Comparison of ENCODE assay signal across 11 cellular contexts in the genomic region with DNA sequence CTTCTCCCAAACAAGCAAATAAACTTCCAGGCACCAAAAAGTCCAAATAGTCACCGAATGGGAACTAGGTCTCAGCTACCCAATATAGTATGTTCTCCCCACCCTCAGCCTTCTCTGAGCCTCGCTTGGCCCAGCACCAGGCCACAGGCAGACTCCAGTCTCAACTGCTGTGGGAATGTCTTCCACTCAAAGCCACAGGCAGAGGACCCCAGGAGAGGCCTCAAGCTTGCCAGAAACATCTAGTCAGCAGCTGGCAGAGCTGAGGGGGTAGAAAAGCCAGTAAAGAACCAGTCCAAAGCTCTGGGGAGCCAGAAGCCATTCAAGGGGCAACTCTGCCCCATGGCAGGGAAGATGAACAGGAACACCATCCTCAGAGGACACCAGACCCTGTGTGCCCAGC. TPM values are rescaled to one million over a fixed set of nuclear protein-coding genes. Genes with fewer than 3 reads are reported as not detected.
A peak's percentile ranks its signal among the peaks of the same experiment; 100 is the strongest.
DNase-seq lines count a peak whose midpoint lies in the region; ATAC-seq and TF ChIP-seq lines count a peak whose summit lies in the region.
"Had no signal": no experiment of that assay in that cellular context is flagged by ENCODE, and none has a peak within 500 bp of the region (broad histone marks: within the 10 kb centered on the region; RNA-seq: fewer than 3 reads in every experiment).

No MANE protein-coding gene starts in this region.

- H3K9me3 ChIP-seq in left lung (no peaks in the 10 kb centered on the region), stomach (no peaks in the 10 kb centered on the region), BE2C (no peaks in the 10 kb centered on the region), SK-N-SH (no peaks in the 10 kb centered on the region)
- H3K9me3 ChIP-seq: ovary had no signal

- peaks cover 94% of the 10 kb centered on the region for H3K4me1 Mint-ChIP-seq in activated naive CD4-positive, alpha-beta T cell treated with anti-CD3 and anti-CD28 coated beads for 36 hours (ENCODE audit: low read depth)
- peaks cover 90% of the 10 kb centered on the region for H3K4me1 Mint-ChIP-seq in activated naive CD4-positive, alpha-beta T cell treated with anti-CD3 and anti-CD28 coated beads, Interleukin-2, amount 10 ng/mL, durations not matched to agents 7 days and 5 days
- H3K4me1 Mint-ChIP-seq in activated CD4-positive, alpha-beta memory T cell treated with anti-CD3 and anti-CD28 coated beads for 36 hours (ENCODE audit: low read depth) = peaks cover 78% of the 10 kb centered on the region

- TF ChIP-seq POLR2A in stomach (IDR thresholded peaks at IDR 0.05) = no peak

- H3K4me3 ChIP-seq in left lung (no peak overlapping the region), stomach (no peak overlapping the region), BE2C (ENCODE audit: low read depth, low read length) (no peak overlapping the region), SK-N-SH (ENCODE audit: low read depth in 2 of 2, low read length in 1 of 2) (no peak overlapping the region)
- H3K4me3 ChIP-seq: cardiac muscle cell, ovary had no signal

- H3K4me3 Mint-ChIP-seq in activated naive CD4-positive, alpha-beta T cell treated with anti-CD3 and anti-CD28 coated beads for 36 hours = no peak overlapping the region
- no peak overlapping the region for H3K4me3 Mint-ChIP-seq in activated naive CD4-positive, alpha-beta T cell treated with anti-CD3 and anti-CD28 coated beads, Interleukin-2, amount 10 ng/mL, durations not matched to agents 7 days and 5 days
- no peak overlapping the region for H3K4me3 Mint-ChIP-seq in activated CD4-positive, alpha-beta memory T cell treated with anti-CD3 and anti-CD28 coated beads for 36 hours

- H3K9me3 Mint-ChIP-seq in activated naive CD4-positive, alpha-beta T cell treated with anti-CD3 and anti-CD28 coated beads for 36 hours = no peaks in the 10 kb centered on the region
- H3K9me3 Mint-ChIP-seq in activated naive CD4-positive, alpha-beta T cell treated with anti-CD3 and anti-CD28 coated beads, Interleukin-2, amount 10 ng/mL, durations not matched to agents 7 days and 5 days = no peaks in the 10 kb centered on the region
- H3K9me3 Mint-ChIP-seq in activated CD4-positive, alpha-beta memory T cell treated with anti-CD3 and anti-CD28 coated beads for 36 hours = no peaks in the 10 kb centered on the region

- ATAC-seq in left lung (no peak), HG03135 (IDR thresholded peaks at IDR 0.05; ENCODE audit: unreplicated experiment) (no peak)

- intact Hi-C loops in activated naive CD4-positive, alpha-beta T cell treated with anti-CD3 and anti-CD28 coated beads for 36 hours (cut with micrococcal nuclease) = no loop called here
- intact Hi-C loops in activated CD4-positive, alpha-beta memory T cell treated with anti-CD3 and anti-CD28 coated beads for 36 hours (cut with micrococcal nuclease) = no loop called here
- intact Hi-C loops in left lung (cut with DNase I) = no loop called here
- intact Hi-C loops in stomach (cut with DNase I; ENCODE audit: low total_unique reads) = no loop called here

- no peaks in the 10 kb centered on the region for H3K9me2 ChIP-seq in SK-N-SH

- WGBS in stomach, 5 donors = 55 to 96% (median 78%) methylated on average over 2 of the region's 2 CpGs
- 94% methylated on average over 2 of the region's 2 CpGs for WGBS in SK-N-SH (ENCODE audit: low lambda C conversion rate)

- no peak for TF ChIP-seq CTCF in left lung (IDR thresholded peaks at IDR 0.05)
- no peak for TF ChIP-seq CTCF in stomach (IDR thresholded peaks at IDR 0.05)
- no peak for TF ChIP-seq CTCF in BE2C (IDR thresholded peaks at IDR 0.05; ENCODE audit: low read depth, low read length)
- no peak for TF ChIP-seq CTCF in SK-N-SH (IDR thresholded peaks at IDR 0.05)

- no peaks in the 10 kb centered on the region for H3K27me3 ChIP-seq in left lung
- H3K27me3 ChIP-seq in stomach = no peaks in the 10 kb centered on the region
- no peaks in the 10 kb centered on the region for H3K27me3 ChIP-seq in BE2C
- H3K27me3 ChIP-seq in SK-N-SH (ENCODE audit: insufficient read depth) = no peaks in the 10 kb centered on the region
- H3K27me3 ChIP-seq: cardiac muscle cell, ovary had no signal

- CTCF ChIA-PET in activated naive CD4-positive, alpha-beta T cell treated with anti-CD3 and anti-CD28 coated beads for 36 hours (lab: Charles Lee) = interaction anchor here (0.7 to 1.6 kb wide), 6 partner anchors 11 to 97 kb away, joined by 3 to 5 read pairs (median 4); no protein-coding TSS in a partner anchor
- CTCF ChIA-PET in activated naive CD4-positive, alpha-beta T cell treated with anti-CD3 and anti-CD28 coated beads, Interleukin-2, amount 10 ng/mL, durations not matched to agents 7 days and 5 days (lab: Charles Lee) = interaction anchor here (0.6 to 1.1 kb wide), 3 partner anchors 16 to 167 kb away, joined by 3 read pairs; no protein-coding TSS in a partner anchor
- CTCF ChIA-PET in activated CD4-positive, alpha-beta memory T cell treated with anti-CD3 and anti-CD28 coated beads for 36 hours (lab: Charles Lee) = no interaction called here
- CTCF ChIA-PET in SK-N-SH (lab: Yijun Ruan, JAX) = interaction anchor here (0.8 to 2.4 kb wide), 5 partner anchors 13 to 307 kb away, joined by 3 to 7 read pairs (median 3); no protein-coding TSS in a partner anchor

- no peaks in the 10 kb centered on the region for H4K20me1 ChIP-seq in SK-N-SH (ENCODE audit: insufficient read depth)

- H3K27ac ChIP-seq in left lung (peak overlapping the region; percentile 58 to 89), stomach (peak overlapping the region in 3 of 5 donors; percentile 23 to 80 (median 78)), SK-N-SH (ENCODE audit: low read depth in 2 of 2, low read length in 1 of 2) (peak overlapping the region in 1 of 2 experiments; percentile 89; a peak in 1 of 4 replicates)
- H3K27ac ChIP-seq: cardiac muscle cell, ovary had no signal

- H2AFZ ChIP-seq in SK-N-SH (ENCODE audit: low read depth) = no peak overlapping the region

- peak overlapping the region; percentile 72 for H3K27ac Mint-ChIP-seq in activated naive CD4-positive, alpha-beta T cell treated with anti-CD3 and anti-CD28 coated beads for 36 hours
- no peak overlapping the region for H3K27ac Mint-ChIP-seq in activated naive CD4-positive, alpha-beta T cell treated with anti-CD3 and anti-CD28 coated beads, Interleukin-2, amount 10 ng/mL, durations not matched to agents 7 days and 5 days
- H3K27ac Mint-ChIP-seq in activated CD4-positive, alpha-beta memory T cell treated with anti-CD3 and anti-CD28 coated beads for 36 hours = peak overlapping the region; percentile 14

- peaks cover 8% of the 10 kb centered on the region for H3K36me3 Mint-ChIP-seq in activated naive CD4-positive, alpha-beta T cell treated with anti-CD3 and anti-CD28 coated beads for 36 hours (ENCODE audit: low read depth)
- peaks cover 61% of the 10 kb centered on the region for H3K36me3 Mint-ChIP-seq in activated naive CD4-positive, alpha-beta T cell treated with anti-CD3 and anti-CD28 coated beads, Interleukin-2, amount 10 ng/mL, durations not matched to agents 7 days and 5 days
- H3K36me3 Mint-ChIP-seq in activated CD4-positive, alpha-beta memory T cell treated with anti-CD3 and anti-CD28 coated beads for 36 hours = peaks cover 15% of the 10 kb centered on the region

- H3K36me3 ChIP-seq in left lung (peaks cover 0 to 13% of the 10 kb centered on the region in 2 donors), stomach (peaks cover 0 to 8% (median 0%) of the 10 kb centered on the region in 4 donors), BE2C (no peaks in the 10 kb centered on the region), SK-N-SH (replicated peaks in 1 of 2; ENCODE audit: control insufficient read depth in 1 of 2, insufficient read depth in 2 of 2, low read length in 1 of 2) (peaks cover 0 to 4% of the 10 kb centered on the region in 2 experiments)
- H3K36me3 ChIP-seq: cardiac muscle cell, ovary had no signal

- H3K4me2 ChIP-seq in SK-N-SH = no peak overlapping the region

- TF ChIP-seq EP300 in stomach (IDR thresholded peaks at IDR 0.05) (no peak), SK-N-SH (IDR thresholded peaks at IDR 0.05; ENCODE audit: borderline replicate concordance in 1 of 2, low read depth in 1 of 2, low read length in 1 of 2) (no peak)

- no peak for TF ChIP-seq RAD21 in SK-N-SH (IDR thresholded peaks at IDR 0.05; ENCODE audit: low read length)

- H3F3A ChIP-seq in SK-N-SH (replicated peaks; ENCODE audit: insufficient read depth) = peaks cover 15% of the 10 kb centered on the region

- POLR2A ChIA-PET in activated CD4-positive, alpha-beta memory T cell treated with anti-CD3 and anti-CD28 coated beads for 36 hours (lab: Charles Lee) = interaction anchor here (1.0 kb wide), 1 partner anchor 42 kb away, joined by 3 read pairs; the partner anchor contains the start of gene PRPF40B
- POLR2A ChIA-PET in SK-N-SH (lab: Yijun Ruan, JAX) = interaction anchor here (0.9 kb wide), 1 partner anchor 9 kb away, joined by 3 read pairs; no protein-coding TSS in a partner anchor

- H3K79me2 ChIP-seq in SK-N-SH (ENCODE audit: insufficient read depth) = peaks cover 73% of the 10 kb centered on the region

- H3K4me1 ChIP-seq in left lung (peaks cover 42 to 85% of the 10 kb centered on the region in 2 donors), stomach (peaks cover 20 to 59% (median 48%) of the 10 kb centered on the region in 4 donors), BE2C (peaks cover 11% of the 10 kb centered on the region), SK-N-SH (ENCODE audit: control insufficient read depth in 1 of 2, insufficient read depth in 2 of 2, low read depth in 1 of 2, low read length in 1 of 2) (peaks cover 20 to 29% of the 10 kb centered on the region in 2 experiments; a peak in 3 of 4 replicates)

- no peak overlapping the region for H3K9ac ChIP-seq in SK-N-SH

- no peak for DNase-seq in activated naive CD4-positive, alpha-beta T cell treated with anti-CD3 and anti-CD28 coated beads for 36 hours
- no peak for DNase-seq in activated naive CD4-positive, alpha-beta T cell treated with anti-CD3 and anti-CD28 coated beads, Interleukin-2, amount 10 ng/mL, durations not matched to agents 7 days and 5 days
- no peak for DNase-seq in activated CD4-positive, alpha-beta memory T cell treated with anti-CD3 and anti-CD28 coated beads for 36 hours
- DNase-seq in left lung (no peak), stomach (no peak), BE2C (no peak), SK-N-SH (no peak)
- DNase-seq: NCI-H748 treated with DMSO at 0.1 percent for 48 hours had no signal

- no peaks in the 10 kb centered on the region for H3K27me3 Mint-ChIP-seq in activated naive CD4-positive, alpha-beta T cell treated with anti-CD3 and anti-CD28 coated beads for 36 hours (ENCODE audit: low read depth)
- no peaks in the 10 kb centered on the region for H3K27me3 Mint-ChIP-seq in activated naive CD4-positive, alpha-beta T cell treated with anti-CD3 and anti-CD28 coated beads, Interleukin-2, amount 10 ng/mL, durations not matched to agents 7 days and 5 days
- H3K27me3 Mint-ChIP-seq in activated CD4-positive, alpha-beta memory T cell treated with anti-CD3 and anti-CD28 coated beads for 36 hours = no peaks in the 10 kb centered on the region

RNA-seq across cellular contexts. Expression of gene FMNL3, which starts 41.8 kb away (rescaled TPM):
- total RNA-seq in activated naive CD4-positive, alpha-beta T cell treated with anti-CD3 and anti-CD28 coated beads for 36 hours = 10 to 100 TPM; 20.0 to 20.7 TPM
- total RNA-seq in activated CD4-positive, alpha-beta memory T cell treated with anti-CD3 and anti-CD28 coated beads for 36 hours = 10 to 100 TPM; 31.2 to 31.9 TPM
- total RNA-seq in left lung (10 to 100 TPM; 30.0 to 33.0 TPM), stomach (10 to 100 TPM in 2 of 5 donors, 1 to 10 TPM in 3; 2.9 to 28.5 (median 9.6) TPM)
- polyA plus RNA-seq in stomach (1 to 10 TPM; 2.1 to 8.1 (median 5.2) TPM), SK-N-SH (2012; rRNA removed) (10.2 and 13.1 TPM in 2 replicates)
- polyA plus RNA-seq in BE2C (2012; ENCODE audit: insufficient read depth, insufficient read length, low read depth) = 7.4 TPM
- 6.6 and 8.8 TPM in 2 replicates for polyA plus RNA-seq in SK-N-SH (2012; cell fraction: cytosol; rRNA removed)
- 19.5 and 24.9 TPM in 2 replicates for polyA plus RNA-seq in SK-N-SH (2012; cell fraction: nucleus; rRNA removed)

RNA-seq across cellular contexts. Expression of gene PRPF40B, which starts 42.0 kb away (rescaled TPM):
- total RNA-seq in activated naive CD4-positive, alpha-beta T cell treated with anti-CD3 and anti-CD28 coated beads for 36 hours = 1 to 10 TPM; 7.2 to 7.7 TPM
- 1 to 10 TPM; 6.2 to 8.9 TPM for total RNA-seq in activated CD4-positive, alpha-beta memory T cell treated with anti-CD3 and anti-CD28 coated beads for 36 hours
- 10 to 100 TPM; 16.0 to 17.3 TPM for total RNA-seq in left lung
- 10 to 100 TPM in 3 of 5 donors, 1 to 10 TPM in 2; 6.7 to 39.7 (median 14.0) TPM for total RNA-seq in stomach
- polyA plus RNA-seq in stomach = 10 to 100 TPM in 2 of 3 donors, 1 to 10 TPM in 1; 6.6 to 17.4 (median 12.6) TPM
- 32.2 TPM for polyA plus RNA-seq in BE2C (2012; ENCODE audit: insufficient read depth, insufficient read length, low read depth)
- 24.3 and 27.0 TPM in 2 replicates for polyA plus RNA-seq in SK-N-SH (2012; rRNA removed)
- 11.2 and 14.6 TPM in 2 replicates for polyA plus RNA-seq in SK-N-SH (2012; cell fraction: cytosol; rRNA removed)
- polyA plus RNA-seq in SK-N-SH (2012; cell fraction: nucleus; rRNA removed) = 125 TPM in 2 replicates

RNA-seq across cellular contexts. Expression of gene FAM186B, which starts 59.9 kb away (rescaled TPM):
- under 1 TPM in 1 of 2 experiments, not detected in 1; 0.12 TPM for total RNA-seq in activated naive CD4-positive, alpha-beta T cell treated with anti-CD3 and anti-CD28 coated beads for 36 hours
- total RNA-seq in activated CD4-positive, alpha-beta memory T cell treated with anti-CD3 and anti-CD28 coated beads for 36 hours = not detected
- total RNA-seq in left lung (under 1 TPM; 0.20 to 0.42 TPM), stomach (1 to 10 TPM in 1 of 5 donors, under 1 TPM in 2, not detected in 2; 0.18 to 7.0 (median 0.29) TPM)
- polyA plus RNA-seq in stomach (under 1 TPM in 1 of 3 donors, not detected in 2; 0.25 TPM), SK-N-SH (2012; rRNA removed) (0.16 and 0.24 TPM in 2 replicates)
- polyA plus RNA-seq in BE2C (2012; ENCODE audit: insufficient read depth, insufficient read length, low read depth) = 1.1 TPM
- 0.09 and 0.18 TPM in 2 replicates for polyA plus RNA-seq in SK-N-SH (2012; cell fraction: cytosol; rRNA removed)
- 0.80 and 0.93 TPM in 2 replicates for polyA plus RNA-seq in SK-N-SH (2012; cell fraction: nucleus; rRNA removed)
